In genomic region chr6:125957845-125958244, GRCh38 we compare ENCODE assay signal across 1 cellular context.
TF ChIP-seq lines count a peak whose summit lies in the region.

No MANE protein-coding gene starts in this region.

TF ChIP-seq in K562, 482 proteins besides CTCF, POLR2A, EP300 and RAD21 (continued from another document):
- peak; percentile 41; the same call in 1 of the 2 replicates for TF ChIP-seq MGA (IDR thresholded peaks at IDR 0.05)
- TF ChIP-seq HDAC2 (IDR thresholded peaks at IDR 0.05) = no peak
- no peak for TF ChIP-seq MCM3 (IDR thresholded peaks at IDR 0.05)
- peak; percentile 10; the same call in 1 of the 2 replicates for TF ChIP-seq TEAD4 (IDR thresholded peaks at IDR 0.05; ENCODE audit: low read length)
- TF ChIP-seq TEAD4 (CRISPR knock-in tag; IDR thresholded peaks at IDR 0.05; ENCODE audit: borderline replicate concordance) = no peak
- TF ChIP-seq HNRNPLL (IDR thresholded peaks at IDR 0.05; ENCODE audit: low read depth, low read length, poor library complexity, severe bottlenecking) = no peak
- TF ChIP-seq FOXK2 (conservative IDR thresholded peaks at IDR 0.05 in 1 of 2, IDR thresholded peaks at IDR 0.05 in 1 of 2; ENCODE audit: low read depth in 2 of 2) = peak; percentile 70; a peak in 3 of 4 replicates
- peak; percentile 81 for TF ChIP-seq POLR2H (tag; IDR thresholded peaks at IDR 0.05; ENCODE audit: low read depth)
- 0 out of 2 replicates have a peak, but pooled peaks have one; percentile 28 for TF ChIP-seq DPF2 (IDR thresholded peaks at IDR 0.05)
- peak; percentile 40 for TF ChIP-seq EP400 (IDR thresholded peaks at IDR 0.05)
- TF ChIP-seq ZNF766 (CRISPR knock-in tag; conservative IDR thresholded peaks at IDR 0.05) = 0 out of 2 replicates have a peak, but pooled peaks have one; percentile 13
- no peak for TF ChIP-seq ZNF133 (CRISPR knock-in tag; IDR thresholded peaks at IDR 0.05)
- TF ChIP-seq SLC30A9 (CRISPR knock-in tag; IDR thresholded peaks at IDR 0.05) = no peak
- no peak for TF ChIP-seq ATF4 (CRISPR knock-in tag; IDR thresholded peaks at IDR 0.05)
- peak; percentile 56 to 68 for TF ChIP-seq MNT (conservative IDR thresholded peaks at IDR 0.05)
- TF ChIP-seq HMG20A (CRISPR knock-in tag; conservative IDR thresholded peaks at IDR 0.05) = no peak
- TF ChIP-seq RAD51 (IDR thresholded peaks at IDR 0.05; ENCODE audit: borderline replicate concordance, low read depth) = peak; percentile 74
- TF ChIP-seq PREB (CRISPR knock-in tag; IDR thresholded peaks at IDR 0.05) = no peak
